In genomic region chr14:84152452-84152851, GRCh38 we compare ENCODE assay signal across 29 cellular contexts.
"Had no signal": no experiment of that assay in that cellular context is flagged by ENCODE, and none has a peak within 500 bp of the region (broad histone marks: within the 10 kb centered on the region; RNA-seq: fewer than 3 reads in every experiment).

No MANE protein-coding gene starts in this region.

- H3K79me2 ChIP-seq: hepatocyte had no signal

- H3K36me3 ChIP-seq: colonic mucosa, gastrocnemius medialis, heart left ventricle, left ventricle myocardium inferior, lower lobe of right lung, sigmoid colon, suprapubic skin, transverse colon, vagina had no signal

- H3K27ac Mint-ChIP-seq: dendritic cell treated with granulocyte-macrophage colony-stimulating factor and Interleukin-4, amounts not matched to agents 40 ng/mL and 50 ng/mL, for 4 days; endodermal cell; naive B cell; natural killer cell treated with Interleukin-12 subunit alpha and Interleukin-12 subunit beta and Interleukin-15 and Interleukin-18, amount 100 ng/mL, for 72 hours; stimulated activated naive B cell treated with anti-CD40 and anti-IgM and Interleukin-4, amounts not matched to agents 10 μg/mL and 1 μg/mL and 100 μg/mL, for 72 hours; stimulated activated naive CD8-positive, alpha-beta T cell treated with anti-CD3 and anti-CD28 coated beads, Interleukin-15, amount 100 ng/mL, for 72 hours had no signal

- H3K27me3 Mint-ChIP-seq: dendritic cell treated with granulocyte-macrophage colony-stimulating factor and Interleukin-4, amounts not matched to agents 40 ng/mL and 50 ng/mL, for 4 days; naive B cell; natural killer cell treated with Interleukin-12 subunit alpha and Interleukin-12 subunit beta and Interleukin-15 and Interleukin-18, amount 100 ng/mL, for 72 hours; stimulated activated naive B cell treated with anti-CD40 and anti-IgM and Interleukin-4, amounts not matched to agents 10 μg/mL and 1 μg/mL and 100 μg/mL, for 72 hours; stimulated activated naive CD8-positive, alpha-beta T cell treated with anti-CD3 and anti-CD28 coated beads, Interleukin-15, amount 100 ng/mL, for 72 hours had no signal

- DNase-seq: colonic mucosa; effector CD8-positive, alpha-beta T cell; endodermal cell; foreskin fibroblast; gastrocnemius medialis; heart left ventricle; kidney glomerular epithelial cell; left colon; left ventricle myocardium inferior; lower lobe of right lung; mucosa of descending colon; naive B cell; nucleus accumbens; psoas muscle; right cardiac atrium; sigmoid colon; stimulated activated CD4-positive, alpha-beta T cell treated with anti-CD3 and anti-CD28 coated beads, Interleukin-4, amount 100 ng/mL, for 4 hours; stimulated activated naive B cell treated with anti-CD40 and anti-IgM and Interleukin-4, amounts not matched to agents 10 μg/mL and 1 μg/mL and 100 μg/mL, for 72 hours; stimulated activated naive CD8-positive, alpha-beta T cell treated with anti-CD3 and anti-CD28 coated beads, Interleukin-15, amount 100 ng/mL, for 72 hours; transverse colon had no signal

- H3K4me3 ChIP-seq: colonic mucosa, gastrocnemius medialis, heart left ventricle, hepatocyte, left ventricle myocardium inferior, lower lobe of right lung, mucosa of descending colon, psoas muscle, sigmoid colon, suprapubic skin, transverse colon, vagina had no signal

- H3K27ac ChIP-seq: colonic mucosa, epithelial cell of prostate, gastrocnemius medialis, heart left ventricle, hepatocyte, left ventricle myocardium inferior, lower lobe of right lung, psoas muscle, sigmoid colon, suprapubic skin, transverse colon, vagina had no signal

- FAIRE-seq: islet of Langerhans had no signal

- H3K4me1 ChIP-seq: colonic mucosa, gastrocnemius medialis, heart left ventricle, left ventricle myocardium inferior, lower lobe of right lung, psoas muscle, sigmoid colon, suprapubic skin, transverse colon, vagina had no signal

- H3K4me3 Mint-ChIP-seq: dendritic cell treated with granulocyte-macrophage colony-stimulating factor and Interleukin-4, amounts not matched to agents 40 ng/mL and 50 ng/mL, for 4 days; endodermal cell; naive B cell; natural killer cell treated with Interleukin-12 subunit alpha and Interleukin-12 subunit beta and Interleukin-15 and Interleukin-18, amount 100 ng/mL, for 72 hours; neural crest cell; stimulated activated naive B cell treated with anti-CD40 and anti-IgM and Interleukin-4, amounts not matched to agents 10 μg/mL and 1 μg/mL and 100 μg/mL, for 72 hours; stimulated activated naive CD8-positive, alpha-beta T cell treated with anti-CD3 and anti-CD28 coated beads, Interleukin-15, amount 100 ng/mL, for 72 hours had no signal

- H3K4me1 Mint-ChIP-seq: endodermal cell; naive B cell; neural crest cell; stimulated activated naive B cell treated with anti-CD40 and anti-IgM and Interleukin-4, amounts not matched to agents 10 μg/mL and 1 μg/mL and 100 μg/mL, for 72 hours; stimulated activated naive CD8-positive, alpha-beta T cell treated with anti-CD3 and anti-CD28 coated beads, Interleukin-15, amount 100 ng/mL, for 72 hours had no signal

- H3K4me2 ChIP-seq: hepatocyte had no signal

- H3K36me3 Mint-ChIP-seq: naive B cell; natural killer cell treated with Interleukin-12 subunit alpha and Interleukin-12 subunit beta and Interleukin-15 and Interleukin-18, amount 100 ng/mL, for 72 hours; stimulated activated naive B cell treated with anti-CD40 and anti-IgM and Interleukin-4, amounts not matched to agents 10 μg/mL and 1 μg/mL and 100 μg/mL, for 72 hours had no signal

- ATAC-seq: esophagus mucosa; gastrocnemius medialis; heart left ventricle; left colon; lower lobe of right lung; mucosa of descending colon; natural killer cell treated with Interleukin-12 subunit alpha and Interleukin-12 subunit beta and Interleukin-15 and Interleukin-18, amount 100 ng/mL, for 72 hours; psoas muscle; right cardiac atrium; stimulated activated naive B cell treated with anti-CD40 and anti-IgM and Interleukin-4, amounts not matched to agents 10 μg/mL and 1 μg/mL and 100 μg/mL, for 72 hours; stimulated activated naive CD8-positive, alpha-beta T cell treated with anti-CD3 and anti-CD28 coated beads, Interleukin-15, amount 100 ng/mL, for 72 hours had no signal

- H3K27me3 ChIP-seq: colonic mucosa, gastrocnemius medialis, heart left ventricle, hepatocyte, sigmoid colon, suprapubic skin, transverse colon, vagina had no signal

- H2AFZ ChIP-seq: hepatocyte had no signal

- H3K9me3 ChIP-seq: colonic mucosa, gastrocnemius medialis, heart left ventricle, left ventricle myocardium inferior, lower lobe of right lung, psoas muscle, sigmoid colon, suprapubic skin, transverse colon, vagina had no signal
